1 cellular context compared by ENCODE assay signal in genomic region chr7:77833136-77833535, GRCh38.
TF ChIP-seq lines count a peak whose summit lies in the region.

No MANE protein-coding gene starts in this region.

TF ChIP-seq in IMR-90, 13 proteins besides CTCF, POLR2A, EP300 and RAD21:
- no peak for TF ChIP-seq ELK1 (IDR thresholded peaks at IDR 0.05; ENCODE audit: borderline replicate concordance, low read depth, low read length)
- TF ChIP-seq CHD1 (IDR thresholded peaks at IDR 0.05; ENCODE audit: low read depth, low read length): no peak
- TF ChIP-seq FOS (IDR thresholded peaks at IDR 0.05; ENCODE audit: low read depth, low read length): no peak
- no peak for TF ChIP-seq BHLHE40 (IDR thresholded peaks at IDR 0.05; ENCODE audit: low read depth, low read length)
- TF ChIP-seq RCOR1 (IDR thresholded peaks at IDR 0.05; ENCODE audit: insufficient replicate concordance, low read length): no peak
- no peak for TF ChIP-seq USF2 (IDR thresholded peaks at IDR 0.05; ENCODE audit: low read depth, low read length)
- no peak for TF ChIP-seq NFE2L2 (IDR thresholded peaks at IDR 0.05; ENCODE audit: low read depth, low read length)
